ENCODE assay signal across 23 cellular contexts in genomic region chr15:74240897-74241614, GRCh38. TPM values are rescaled to one million over a fixed set of nuclear protein-coding genes. Genes with fewer than 3 reads are reported as not detected.
A peak's percentile ranks its signal among the peaks of the same experiment; 100 is the strongest.
DNase-seq lines count a peak whose midpoint lies in the region; ATAC-seq, FAIRE-seq and TF ChIP-seq lines count a peak whose summit lies in the region.
"Had no signal": no experiment of that assay in that cellular context is flagged by ENCODE, and none has a peak within 500 bp of the region (broad histone marks: within the 10 kb centered on the region; RNA-seq: fewer than 3 reads in every experiment).

No MANE protein-coding gene starts in this region.

- H2AFZ ChIP-seq in PC-3 (ENCODE audit: low read length) = no peak overlapping the region
- H2AFZ ChIP-seq: parathyroid adenoma had no signal

- H3K79me2 ChIP-seq in PC-3 (ENCODE audit: low read length) = no peaks in the 10 kb centered on the region
- H3K79me2 ChIP-seq: parathyroid adenoma had no signal

- H3K9me3 Mint-ChIP-seq in type B pancreatic cell (no peaks in the 10 kb centered on the region), CD14-positive monocyte (peaks cover 0 to under 1% (median 0%) of the 10 kb centered on the region in 7 donors)
- H3K9me3 Mint-ChIP-seq: memory B cell, naive B cell, WTC11 had no signal

- H3K4me1 Mint-ChIP-seq in type B pancreatic cell (ENCODE audit: unreplicated experiment) (peaks cover 40% of the 10 kb centered on the region), CD14-positive monocyte (no peaks in the 10 kb centered on the region)

- peaks cover 16% of the 10 kb centered on the region for H3K27me3 ChIP-seq in left ventricle myocardium inferior (ENCODE audit: low read depth)
- H3K27me3 ChIP-seq in PC-3 (ENCODE audit: low read length) = no peaks in the 10 kb centered on the region
- H3K27me3 ChIP-seq: breast epithelium had no signal

- no peaks in the 10 kb centered on the region for H3K36me3 ChIP-seq in left ventricle myocardium inferior
- H3K36me3 ChIP-seq in PC-3 (ENCODE audit: low read depth, low read length) = no peaks in the 10 kb centered on the region
- H3K36me3 ChIP-seq in kidney (ENCODE audit: control insufficient read depth in 1 of 2, insufficient read depth in 2 of 2, low read length in 2 of 2) = no peaks in the 10 kb centered on the region
- H3K36me3 ChIP-seq: breast epithelium, uterus had no signal

- FAIRE-seq in kidney (lab: Jason Lieb, UNC) = no peak
- FAIRE-seq: endometrium, GM12878 had no signal

- CTCF ChIA-PET in PC-3 (lab: Charles Lee) = no interaction called here

- H3K27ac ChIP-seq in left ventricle myocardium inferior (replicated peaks) (peak overlapping the region; percentile 74), PC-3 (ENCODE audit: low read length) (peak overlapping the region; percentile 56), kidney (ENCODE audit: low read depth in 2 of 2, low read length in 2 of 2) (no peak overlapping the region)
- H3K27ac ChIP-seq: parathyroid adenoma had no signal

- no TSS peak for BruUV-seq in PC-3 (replicated peaks; lab: Mats Ljungman, UMichigan)

- DNase-seq in left ventricle myocardium inferior (no peak), Right ventricle myocardium inferior (ENCODE audit: missing footprints) (no peak), PC-3 (no peak), kidney (peak; percentile 62), type B pancreatic cell (ENCODE audit: extremely low spot score, unreplicated experiment) (no peak), CD14-positive monocyte (ENCODE audit: low spot score) (no peak), NCI-H2196 treated with DMSO at 0.1 percent for 48 hours (lab: John Stamatoyannopoulos, UW; ENCODE audit: unreplicated experiment) (no peak), GM19240 (ENCODE audit: insufficient read length, low spot score) (no peak)
- DNase-seq: cortex of kidney, DND-41, naive B cell, NCI-H446, T-helper 9 cell, uterus had no signal

- no peaks in the 10 kb centered on the region for H4K20me1 ChIP-seq in PC-3 (ENCODE audit: low read length)

- intact Hi-C loops in left ventricle myocardium inferior (cut with micrococcal nuclease) = no loop called here
- intact Hi-C loops in Right ventricle myocardium inferior (cut with DNase I) = no loop called here
- intact Hi-C loops in PC-3 (cut with micrococcal nuclease) = no loop called here
- intact Hi-C loops in kidney (cut with DNase I) = no loop called here
- intact Hi-C loops in CD14-positive monocyte (cut with micrococcal nuclease) = no loop called here

- H3K36me3 Mint-ChIP-seq in type B pancreatic cell (no peaks in the 10 kb centered on the region), CD14-positive monocyte (no peaks in the 10 kb centered on the region)
- H3K36me3 Mint-ChIP-seq: memory B cell, naive B cell, WTC11 had no signal

- no peaks in the 10 kb centered on the region for H3K9me2 ChIP-seq in PC-3 (replicated peaks; ENCODE audit: low read length)

- H3F3A ChIP-seq in PC-3 (ENCODE audit: low read length, unreplicated experiment) = no peaks in the 10 kb centered on the region

- H3K9ac ChIP-seq in PC-3 (ENCODE audit: low read length) (no peak overlapping the region), kidney (ENCODE audit: low read length in 2 of 2) (no peak overlapping the region)
- H3K9ac ChIP-seq: parathyroid adenoma had no signal

- no peak overlapping the region for H3K4me3 ChIP-seq in left ventricle myocardium inferior
- H3K4me3 ChIP-seq in PC-3 (ENCODE audit: low read length) = no peak overlapping the region
- no peak overlapping the region for H3K4me3 ChIP-seq in kidney (ENCODE audit: low read length in 2 of 2)
- H3K4me3 ChIP-seq: breast epithelium, GM12878, uterus had no signal

- no peak for ATAC-seq in Right ventricle myocardium inferior
- no peak for ATAC-seq in PC-3
- ATAC-seq: GM12878 had no signal

- H3K4me3 Mint-ChIP-seq in type B pancreatic cell (no peak overlapping the region), CD14-positive monocyte (no peak overlapping the region)
- H3K4me3 Mint-ChIP-seq: memory B cell, WTC11 had no signal

- H3K27ac Mint-ChIP-seq in type B pancreatic cell = peak overlapping the region; percentile 59
- H3K27ac Mint-ChIP-seq in CD14-positive monocyte = no peak overlapping the region
- H3K27ac Mint-ChIP-seq: memory B cell, naive B cell, WTC11 had no signal

- POLR2A ChIA-PET in PC-3 (lab: Charles Lee; ENCODE audit: unreplicated experiment) = no interaction called here

- H3K4me1 ChIP-seq in left ventricle myocardium inferior (peaks cover 56% of the 10 kb centered on the region), PC-3 (ENCODE audit: insufficient read depth, low read length) (peaks cover 29% of the 10 kb centered on the region), kidney (ENCODE audit: control insufficient read depth in 1 of 2, insufficient read depth in 1 of 2, low read depth in 1 of 2, low read length in 2 of 2) (peaks cover 9 to 34% of the 10 kb centered on the region in 2 donors)
- H3K4me1 ChIP-seq: uterus had no signal

- H3K4me2 ChIP-seq in PC-3 (ENCODE audit: low read length) = no peak overlapping the region

- H3K27me3 Mint-ChIP-seq in type B pancreatic cell (peaks cover 15% of the 10 kb centered on the region), CD14-positive monocyte (ENCODE audit: low read depth in 3 of 3) (peaks cover 13 to 30% (median 20%) of the 10 kb centered on the region in 3 donors)

- TF ChIP-seq CTCF in left ventricle myocardium inferior (IDR thresholded peaks at IDR 0.05; ENCODE audit: borderline replicate concordance) (no peak), PC-3 (conservative IDR thresholded peaks at IDR 0.05; ENCODE audit: low read depth, low read length) (no peak), kidney (IDR thresholded peaks at IDR 0.05; ENCODE audit: borderline replicate concordance, extremely low read depth, insufficient read depth) (no peak), type B pancreatic cell (conservative IDR thresholded peaks at IDR 0.05) (no peak), CD14-positive monocyte (IDR thresholded peaks at IDR 0.05) (no peak)

- H3K9me3 ChIP-seq in left ventricle myocardium inferior (replicated peaks) = no peaks in the 10 kb centered on the region
- H3K9me3 ChIP-seq in PC-3 (ENCODE audit: low read length) = no peaks in the 10 kb centered on the region
- no peaks in the 10 kb centered on the region for H3K9me3 ChIP-seq in kidney (ENCODE audit: control insufficient read depth in 1 of 2, low read length in 2 of 2)
- H3K9me3 ChIP-seq: breast epithelium, uterus had no signal

RNA-seq across cellular contexts. Expression of gene CCDC33, which starts 4.9 kb away (rescaled TPM):
- total RNA-seq in left ventricle myocardium inferior (0.11 TPM), Right ventricle myocardium inferior (not detected), PC-3 (2014; rRNA removed) (0.77 TPM in 1 of 2 replicates, not detected in the other), kidney (0.63 TPM), type B pancreatic cell (ENCODE audit: low replicate concordance) (2.2 and 5.0 TPM in 2 replicates)
- polyA plus RNA-seq in kidney (ENCODE audit: insufficient read depth, low read depth, low replicate concordance) (not detected), CD14-positive monocyte (not detected)
- total RNA-seq: fibroblast of lung, glomerular endothelial cell, sciatic nerve had no signal
- polyA plus RNA-seq: fibroblast of lung had no signal

RNA-seq across cellular contexts. Expression of gene STRA6, which starts 38.5 kb away (rescaled TPM):
- total RNA-seq in left ventricle myocardium inferior (not detected), Right ventricle myocardium inferior (not detected), PC-3 (2014; rRNA removed) (0.29 and 5.8 TPM in 2 replicates), kidney (2.0 TPM), type B pancreatic cell (ENCODE audit: low replicate concordance) (19.2 and 158 TPM in 2 replicates)
- polyA plus RNA-seq in kidney (ENCODE audit: insufficient read depth, low read depth, low replicate concordance) (31.9 TPM), CD14-positive monocyte (not detected)
- polyA plus RNA-seq: fibroblast of lung had no signal

Comparison
In these comparisons a context has a peak if more than half of its experiments do, and no peak if none do; other contexts are left out.
1. H3K27ac ChIP-seq: peak in left ventricle myocardium inferior (single experiment) and PC-3 (single experiment); none in kidney (0 of 2).